ENCODE assay signal across 9 cellular contexts in genomic region chr2:159895258-159896209, GRCh38. TPM values are rescaled to one million over a fixed set of nuclear protein-coding genes. Genes with fewer than 3 reads are reported as not detected.
A peak's percentile ranks its signal among the peaks of the same experiment; 100 is the strongest.
DNase-seq lines count a peak whose midpoint lies in the region; ATAC-seq and TF ChIP-seq lines count a peak whose summit lies in the region.
"Had no signal": no experiment of that assay in that cellular context is flagged by ENCODE, and none has a peak within 500 bp of the region (broad histone marks: within the 10 kb centered on the region; RNA-seq: fewer than 3 reads in every experiment).

No MANE protein-coding gene starts in this region.

- ATAC-seq in GM21390 (IDR thresholded peaks at IDR 0.05; ENCODE audit: unreplicated experiment) (peak; percentile 49), HG03439 (IDR thresholded peaks at IDR 0.05; ENCODE audit: unreplicated experiment) (peak; percentile 56), left lung (peak; percentile 65)
- ATAC-seq: A549 had no signal

- H3K36me3 ChIP-seq in left lung: no peaks in the 10 kb centered on the region

- peaks cover 0 to 31% of the 10 kb centered on the region in 2 donors for H3K4me1 ChIP-seq in left lung

- no peak for TF ChIP-seq CTCF in left lung (IDR thresholded peaks at IDR 0.05)

- no peak overlapping the region for H3K4me3 ChIP-seq in left lung
- H3K4me3 ChIP-seq: A549 had no signal

- H3K27me3 ChIP-seq in left lung: no peaks in the 10 kb centered on the region

- DNase-seq in NCI-H2227 (lab: John Stamatoyannopoulos, UW; ENCODE audit: unreplicated experiment): peak; percentile 21
- DNase-seq in NCI-H2227 treated with DMSO at 0.1 percent for 48 hours (lab: John Stamatoyannopoulos, UW): no peak
- no peak for DNase-seq in left lung
- DNase-seq in NK-92 treated with Interleukin-12 subunit alpha and Interleukin-12 subunit beta, amount 100 ng/mL, for 24 hours (lab: John Stamatoyannopoulos, UW): no peak
- DNase-seq in T-helper 9 cell: no peak
- DNase-seq in anterior cingulate cortex (lab: John Stamatoyannopoulos, UW): no peak

- no peak overlapping the region for H3K27ac ChIP-seq in left lung
- H3K27ac ChIP-seq: A549 had no signal

- intact Hi-C loops in left lung (cut with DNase I): no loop called here

- H3K9me3 ChIP-seq in left lung: no peaks in the 10 kb centered on the region
- H3K9me3 ChIP-seq: A549 had no signal

RNA-seq across cellular contexts. Expression of gene LY75, which starts 9.0 kb away (rescaled TPM):
- total RNA-seq in left lung: 1 to 10 TPM; 7.6 to 10.0 TPM
